In the genomic region with DNA sequence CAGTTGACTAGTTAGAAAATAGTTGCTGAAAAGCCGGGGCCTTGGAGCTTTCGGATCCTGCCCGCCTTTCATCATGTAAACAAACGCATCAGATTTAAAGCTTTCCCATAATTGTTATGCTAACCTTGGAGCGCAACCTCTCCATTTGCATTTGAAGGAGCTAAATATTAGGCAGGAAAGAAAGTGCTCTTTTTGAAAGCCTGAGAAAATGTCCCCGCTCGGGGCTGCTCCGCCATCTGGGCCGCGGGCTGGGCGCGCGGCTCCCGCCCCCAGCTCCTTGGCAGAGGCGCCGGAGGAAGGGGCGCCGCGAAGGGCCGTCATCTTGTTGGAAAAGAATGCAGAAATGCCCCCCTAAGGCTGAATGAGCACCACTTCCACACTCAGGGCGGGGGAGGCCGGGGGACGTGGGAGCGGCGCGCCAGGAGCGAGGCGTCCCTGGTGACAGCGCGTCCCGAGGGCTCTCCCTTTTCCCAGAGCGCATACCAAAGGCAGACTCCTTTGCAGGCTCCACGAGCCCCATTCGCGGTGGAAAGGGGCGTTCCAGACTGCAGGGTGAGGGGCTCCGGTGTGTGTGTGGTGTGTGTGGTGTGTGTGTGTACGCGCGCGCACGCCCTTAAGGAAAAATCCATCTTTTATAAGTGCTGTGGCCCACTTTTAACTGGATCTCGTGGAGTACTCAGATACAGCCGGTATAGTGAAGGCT, we compare ENCODE assay signal across 10 cellular contexts.
A peak's percentile ranks its signal among the peaks of the same experiment; 100 is the strongest.
DNase-seq lines count a peak whose midpoint lies in the region; TF ChIP-seq lines count a peak whose summit lies in the region.
"Had no signal": no experiment of that assay in that cellular context is flagged by ENCODE, and none has a peak within 500 bp of the region (broad histone marks: within the 10 kb centered on the region; RNA-seq: fewer than 3 reads in every experiment).

No MANE protein-coding gene starts in this region.

- peaks cover 11% of the 10 kb centered on the region for H3K23me2 ChIP-seq in H9 (ENCODE audit: insufficient read length, low read depth, low read length, poor library complexity, severe bottlenecking)

- no peak overlapping the region for H2AFZ ChIP-seq in H9 (ENCODE audit: low read length)

- peak overlapping the region; percentile 74 for H3K9ac ChIP-seq in H9 (ENCODE audit: extremely low read depth, insufficient read length, low read length)

- H3K4ac ChIP-seq in H9 (ENCODE audit: low read depth, low read length): no peak overlapping the region

- no peaks in the 10 kb centered on the region; the same call in 1 of the 2 replicates for H3K27me3 ChIP-seq in H9 (ENCODE audit: insufficient read depth, low read length)

- H2BK5ac ChIP-seq in H9 (ENCODE audit: insufficient read length, low read length): no peak overlapping the region

- H2BK15ac ChIP-seq in H9 (ENCODE audit: low read depth, low read length): no peak overlapping the region

- H3K79me2 ChIP-seq in H9 (ENCODE audit: insufficient read depth, low read length): no peaks in the 10 kb centered on the region

- no peak overlapping the region for H3K56ac ChIP-seq in H9 (ENCODE audit: insufficient read length, low read depth, low read length)

- peak overlapping the region; percentile 90 for H3K4me2 ChIP-seq in H9 (ENCODE audit: insufficient read depth, insufficient read length, low read length)

- peaks cover 44 to 45% of the 10 kb centered on the region in 2 experiments for H3K4me1 Mint-ChIP-seq in H9

- peak overlapping the region; percentile 88 for H3K27ac ChIP-seq in H9 (ENCODE audit: insufficient read length, low read depth, low read length)

- H3K9me3 Mint-ChIP-seq in H9: peaks cover 0 to 2% of the 10 kb centered on the region in 2 experiments; a peak in 3 of 5 replicates

- H3K79me1 ChIP-seq in H9 (ENCODE audit: insufficient read depth, low read depth, low read length, poor library complexity, severe bottlenecking): no peaks in the 10 kb centered on the region

- no peak for TF ChIP-seq CTCF in H9 (conservative IDR thresholded peaks at IDR 0.05)
- no peak for TF ChIP-seq CTCF in cardiac fibroblast (IDR thresholded peaks at IDR 0.05; ENCODE audit: low read depth, low read length)

- H3K27me3 Mint-ChIP-seq in H9 (ENCODE audit: low read depth): no peaks in the 10 kb centered on the region

- no peaks in the 10 kb centered on the region for H3K9me3 ChIP-seq in H9 (ENCODE audit: control insufficient read depth, low read depth, low read length)

- H3K4me3 ChIP-seq in cardiac fibroblast (replicated peaks in 1 of 2; ENCODE audit: low read depth in 2 of 2, low read length in 2 of 2): peak overlapping the region; percentile 33 to 50
- peak overlapping the region; percentile 50 for H3K4me3 ChIP-seq in skeletal muscle cell (ENCODE audit: low read depth, low read length)

- no peak overlapping the region for H4K5ac ChIP-seq in H9 (ENCODE audit: insufficient read length, low read depth, low read length)

- peak overlapping the region; percentile 90 to 100 (median 99) for H3K27ac Mint-ChIP-seq in H9

- peak overlapping the region; percentile 62 to 77 for H3K4me3 Mint-ChIP-seq in H9

- H2AK5ac ChIP-seq in H9 (ENCODE audit: insufficient read length, low read length): no peak overlapping the region

- H4K20me1 ChIP-seq in H9 (ENCODE audit: control insufficient read depth, insufficient read depth, insufficient read length): no peaks in the 10 kb centered on the region

- peak overlapping the region; percentile 87 for H3K14ac ChIP-seq in H9 (ENCODE audit: insufficient read depth, low read length)

- peak overlapping the region; percentile 46 for H3K18ac ChIP-seq in H9 (ENCODE audit: insufficient read length, low read depth, low read length)

- H4K8ac ChIP-seq in H9 (replicated peaks; ENCODE audit: insufficient read length, low read depth, low read length): no peak overlapping the region

- no peak overlapping the region for H3K23ac ChIP-seq in H9 (ENCODE audit: insufficient read length, low read depth, low read length)

- no CpG with 5 or more reads among the region's 44 CpGs for WGBS in H9 (ENCODE audit: extremely low coverage, insufficient read length, low lambda C conversion rate)

- DNase-seq in H9 (peak; percentile 75), cardiac fibroblast (ENCODE audit: low read depth in 2 of 2) (peak in 1 of 2 donors; percentile 15), iPS-NIHi7 (ENCODE audit: extremely low spot score) (peak; percentile 71), skeletal muscle cell (ENCODE audit: low read depth) (no peak), NCI-H774 (lab: John Stamatoyannopoulos, UW) (no peak), MV-4-11 (lab: John Stamatoyannopoulos, UW) (no peak), NCI-H2029 (lab: John Stamatoyannopoulos, UW) (no peak), COLO829 (ENCODE audit: low spot score) (no peak)
- DNase-seq: activated effector memory CD4-positive, alpha-beta T cell treated with Interleukin-2 at 50 U/mL for 16 hours; GOT3 had no signal

- no peak overlapping the region for H3T11ph ChIP-seq in H9 (ENCODE audit: low read length)

- H2BK20ac ChIP-seq in H9 (ENCODE audit: low read depth, low read length, poor library complexity, severe bottlenecking): no peak overlapping the region

- H4K91ac ChIP-seq in H9 (ENCODE audit: insufficient read length, low read depth, low read length): no peak overlapping the region

- no peak overlapping the region for H2BK120ac ChIP-seq in H9 (ENCODE audit: low read depth, low read length, poor library complexity, severe bottlenecking)

- peaks cover 0 to 15% (median 0%) of the 10 kb centered on the region in 3 experiments; a peak in 1 of 7 replicates for H3K36me3 Mint-ChIP-seq in H9 (ENCODE audit: insufficient read depth in 1 of 3, low read depth in 3 of 3)

- peak overlapping the region; percentile 41 for H2BK12ac ChIP-seq in H9 (ENCODE audit: insufficient read length, low read depth, low read length)

- H3K4me1 ChIP-seq in H9 (ENCODE audit: insufficient read depth, low read length): peaks cover 10% of the 10 kb centered on the region; the same call in 1 of the 2 replicates

Comparison
In these comparisons a context has a peak if more than half of its experiments do, and no peak if none do; other contexts are left out.
1. DNase-seq: peak in H9 (single experiment) and iPS-NIHi7 (single experiment); none in skeletal muscle cell (single experiment), NCI-H774 (single experiment), MV-4-11 (single experiment), NCI-H2029 (single experiment) and COLO829 (single experiment).